22 cellular contexts compared by ENCODE assay signal in genomic region chr12:3148366-3149000, GRCh38.
DNase-seq lines count a peak whose midpoint lies in the region; ATAC-seq, FAIRE-seq and TF ChIP-seq lines count a peak whose summit lies in the region.
"Had no signal": no experiment of that assay in that cellular context is flagged by ENCODE, and none has a peak within 500 bp of the region (broad histone marks: within the 10 kb centered on the region; RNA-seq: fewer than 3 reads in every experiment).

No MANE protein-coding gene starts in this region.

- no peak overlapping the region for H2AFZ ChIP-seq in H1 (ENCODE audit: low read length)

- TF ChIP-seq EP300 in H1 (IDR thresholded peaks at IDR 0.05; ENCODE audit: borderline replicate concordance in 1 of 2, low read depth in 2 of 2, low read length in 2 of 2), result no peak

- H3K79me2 ChIP-seq in H1 (ENCODE audit: control insufficient read depth in 1 of 2, insufficient read depth in 2 of 2, low read length in 2 of 2), result no peaks in the 10 kb centered on the region

- no peak overlapping the region for H2BK120ac ChIP-seq in H1 (replicated peaks; ENCODE audit: low read depth, low read length)

- no peak overlapping the region for H3K9ac ChIP-seq in H1 (replicated peaks in 1 of 4; ENCODE audit: extremely low read depth in 1 of 4, low read depth in 3 of 4, low read length in 3 of 4)

- no peak for ATAC-seq in right cardiac atrium
- peak; percentile 7 for ATAC-seq in aorta (ENCODE audit: low FRiP score)
- no peak for ATAC-seq in GM19455 (IDR thresholded peaks at IDR 0.05; ENCODE audit: unreplicated experiment)
- ATAC-seq: natural killer cell, WTC11 had no signal

- H4K5ac ChIP-seq in H1 (ENCODE audit: insufficient read length, low read depth, low read length), result no peak overlapping the region

- H2BK15ac ChIP-seq in H1 (ENCODE audit: low read length), result no peak overlapping the region; the same call in 1 of the 2 replicates

- TF ChIP-seq RAD21 in H1 (IDR thresholded peaks at IDR 0.05 in 1 of 2, conservative IDR thresholded peaks at IDR 0.05 in 1 of 2; ENCODE audit: low read depth in 2 of 2, low read length in 2 of 2), result no peak; a peak in 1 of 4 replicates

- intact Hi-C loops in right cardiac atrium (cut with DNase I) (loop anchor here in 2 of 4 donors (5.0 to 10.0 kb wide), 2 partner anchors 39 to 46 kb away; no protein-coding TSS in a partner anchor), posterior vena cava (cut with DNase I) (no loop called here), aorta (cut with DNase I) (no loop called here)

- H2BK20ac ChIP-seq in H1 (ENCODE audit: low read length), result no peak overlapping the region

- no peak overlapping the region for H3K14ac ChIP-seq in H1 (ENCODE audit: insufficient read length)

- H3K4ac ChIP-seq in H1 (replicated peaks; ENCODE audit: insufficient read length, low read depth, low read length), result no peak overlapping the region

- H2BK5ac ChIP-seq in H1 (ENCODE audit: low read depth, low read length), result 0 out of 2 replicates have a peak overlapping the region, but pooled peaks have one; percentile 20

- FAIRE-seq in H1 (lab: Jason Lieb, UNC), result no peak
- FAIRE-seq: D721Med, GM12891, small intestine had no signal

- H3K23me2 ChIP-seq in H1 (ENCODE audit: low read depth, low read length), result 0 out of 2 replicates have a peak, but pooled peaks cover 2% of the 10 kb centered on the region

- TF ChIP-seq CTCF in H1 (IDR thresholded peaks at IDR 0.05; ENCODE audit: control extremely low read depth in 1 of 3, insufficient read depth in 1 of 3, low read depth in 1 of 3, low read length in 3 of 3), result no peak

- no peak for TF ChIP-seq POLR2A in H1 (IDR thresholded peaks at IDR 0.05; ENCODE audit: control extremely low read depth in 1 of 2, low read depth in 2 of 2, low read length in 2 of 2)
- no peak for TF ChIP-seq POLR2A in erythroblast (IDR thresholded peaks at IDR 0.05; ENCODE audit: low read length)

- H3K4me3 ChIP-seq in H1 (ENCODE audit: extremely low read depth in 1 of 4, insufficient read depth in 2 of 4, low read depth in 3 of 4, low read length in 4 of 4) (no peak overlapping the region), right cardiac atrium (ENCODE audit: low read length) (no peak overlapping the region), aorta (ENCODE audit: low read length in 2 of 2) (no peak overlapping the region)
- H3K4me3 ChIP-seq: HAP-1 had no signal

- peak overlapping the region; percentile 43; the same call in 1 of the 2 replicates for H2BK12ac ChIP-seq in H1 (ENCODE audit: low read depth, low read length)

- no peak overlapping the region for H3K56ac ChIP-seq in H1 (replicated peaks; ENCODE audit: insufficient read length, low read depth, low read length)

- H3K36me3 ChIP-seq in H1 (ENCODE audit: control insufficient read depth in 2 of 4, insufficient read depth in 4 of 4, low read length in 3 of 4) (no peaks in the 10 kb centered on the region), aorta (ENCODE audit: control insufficient read depth in 1 of 2, insufficient read depth in 2 of 2, low read length in 1 of 2) (no peaks in the 10 kb centered on the region)
- H3K36me3 ChIP-seq: HAP-1 had no signal

- CTCF ChIA-PET in H1 (lab: Charles Lee; ENCODE audit: partially characterized antibody), result interaction anchor here (0.6 to 16.6 kb wide), 9 partner anchors 8 to 126 kb away, joined by 3 to 300 read pairs (median 6); no protein-coding TSS in a partner anchor

- H3K4me2 ChIP-seq in H1 (ENCODE audit: insufficient read depth in 1 of 2, low read depth in 2 of 2, low read length in 2 of 2), result peak overlapping the region in 1 of 2 experiments; percentile 26; a peak in 1 of 4 replicates

- H2AK5ac ChIP-seq in H1 (ENCODE audit: low read depth, low read length), result 0 out of 2 replicates have a peak overlapping the region, but pooled peaks have one; percentile 77

- peak overlapping the region; percentile 47 for H4K91ac ChIP-seq in H1 (replicated peaks; ENCODE audit: insufficient read length, low read length)

- peak overlapping the region; percentile 28; the same call in 1 of the 2 replicates for H3K18ac ChIP-seq in H1 (ENCODE audit: extremely low read depth, low read length)

- H4K8ac ChIP-seq in H1 (ENCODE audit: extremely low read depth, insufficient read depth, low read length), result peak overlapping the region; percentile 39

- POLR2A ChIA-PET in H1 (lab: Charles Lee; ENCODE audit: partially characterized antibody), result interaction anchor here (1.4 kb wide), 1 partner anchor 51 kb away, joined by 3 read pairs; no protein-coding TSS in a partner anchor

- H4K20me1 ChIP-seq in H1 (replicated peaks in 1 of 2; ENCODE audit: control insufficient read depth in 1 of 2, insufficient read depth in 2 of 2, low read length in 2 of 2), result no peaks in the 10 kb centered on the region

- H3K23ac ChIP-seq in H1 (ENCODE audit: insufficient read length), result no peak overlapping the region

- H3K27ac ChIP-seq in H1 (ENCODE audit: low read depth, low read length) (no peak overlapping the region), right cardiac atrium (ENCODE audit: low read length) (no peak overlapping the region), aorta (ENCODE audit: low read depth in 1 of 2, low read length in 2 of 2) (no peak overlapping the region)

- H3K9me3 ChIP-seq in H1 (ENCODE audit: insufficient read depth in 2 of 2, low read depth in 1 of 2, low read length in 1 of 2) (no peaks in the 10 kb centered on the region; a peak in 1 of 4 replicates), right cardiac atrium (ENCODE audit: control insufficient read depth, low read length) (no peaks in the 10 kb centered on the region), aorta (ENCODE audit: control insufficient read depth, low read length) (no peaks in the 10 kb centered on the region)
- H3K9me3 ChIP-seq: HAP-1 had no signal

- H3K27me3 ChIP-seq in H1 (replicated peaks in 1 of 4; ENCODE audit: control insufficient read depth in 3 of 4, extremely low read depth in 1 of 4, insufficient read depth in 3 of 4, low read length in 3 of 4) (no peaks in the 10 kb centered on the region; a peak in 1 of 7 replicates), right cardiac atrium (ENCODE audit: control insufficient read depth, insufficient read depth) (no peaks in the 10 kb centered on the region), aorta (ENCODE audit: control insufficient read depth in 1 of 2, insufficient read depth in 2 of 2, low read length in 1 of 2) (no peaks in the 10 kb centered on the region)

- 76% methylated on average over 15 of the region's 16 CpGs; no CpG with 5 or more reads in 1 of the 2 experiments for WGBS in H1 (ENCODE audit: extremely low coverage in 1 of 2, insufficient coverage in 1 of 2, insufficient read length in 1 of 2, insufficient replicate concordance in 2 of 2, low coverage in 1 of 2, low lambda C conversion rate in 2 of 2, missing lambda C conversion rate in 1 of 2), 2 experiments
- WGBS in right cardiac atrium, result 52% methylated on average over 16 of the region's 16 CpGs
- WGBS in aorta, 2 donors, result 19 to 28% methylated on average over 16 of the region's 16 CpGs

- peaks cover 8 to 28% (median 26%) of the 10 kb centered on the region in 4 experiments for H3K4me1 ChIP-seq in H1 (replicated peaks in 1 of 4; ENCODE audit: control insufficient read depth in 3 of 4, insufficient read depth in 4 of 4, low read length in 3 of 4)
- peaks cover 21% of the 10 kb centered on the region for H3K4me1 ChIP-seq in right cardiac atrium (ENCODE audit: control insufficient read depth, insufficient read depth, low read length)
- H3K4me1 ChIP-seq in aorta (ENCODE audit: control insufficient read depth in 1 of 2, insufficient read depth in 2 of 2, low read length in 2 of 2), result no peaks in the 10 kb centered on the region
- H3K4me1 ChIP-seq: HAP-1 had no signal

- no peaks in the 10 kb centered on the region; the same call in 1 of the 2 replicates for H3K79me1 ChIP-seq in H1 (ENCODE audit: low read depth, low read length)

- DNase-seq in H1 (ENCODE audit: low read depth in 1 of 2, low spot score in 2 of 2) (no peak), right cardiac atrium (peak; percentile 48 to 81 (median 77)), posterior vena cava (ENCODE audit: low spot score) (peak; percentile 74), aorta (peak in 1 of 2 donors; percentile 74), erythroblast (lab: John Stamatoyannopoulos, UW) (no peak), AML-193 (lab: John Stamatoyannopoulos, UW) (no peak)
- DNase-seq: central memory CD4-positive, alpha-beta T cell; dermis blood vessel endothelial cell; head of caudate nucleus; Kasumi-1; left cardiac atrium; natural killer cell; NCI-H1694; NCI-H526; small intestine; stimulated activated CD4-positive, alpha-beta T cell treated with anti-CD3 and anti-CD28 coated beads, Interleukin-2, amount 100 ng/mL, for 24 hours; T1000 had no signal

TF ChIP-seq in H1, 55 proteins besides CTCF, POLR2A, EP300 and RAD21:
- TF ChIP-seq NANOG (IDR thresholded peaks at IDR 0.05; ENCODE audit: insufficient read depth, low read depth, low read length, poor library complexity, severe bottlenecking) (no peak), SAP30 (IDR thresholded peaks at IDR 0.05; ENCODE audit: insufficient read depth, insufficient replicate concordance, low read length) (no peak), RXRA (IDR thresholded peaks at IDR 0.05; ENCODE audit: insufficient read depth, low read depth, low read length) (no peak), CTBP2 (IDR thresholded peaks at IDR 0.05; ENCODE audit: borderline replicate concordance, insufficient read depth, insufficient read length, low read length) (no peak), EGR1 (IDR thresholded peaks at IDR 0.05; ENCODE audit: borderline replicate concordance, low read depth, low read length) (peak; percentile 8; the same call in 1 of the 2 replicates)
TF ChIP-seq in H1: peak in this region for 1.

Comparison
In these comparisons a context has a peak if more than half of its experiments do, and no peak if none do; other contexts are left out.
1. DNase-seq: peak in right cardiac atrium (3 of 3) and posterior vena cava (single experiment); none in H1 (0 of 2), erythroblast (0 of 2) and AML-193 (0 of 2).